Comparison of ENCODE assay signal across 8 cellular contexts in genomic region chr4:127479031-127479622, GRCh38.
A peak's percentile ranks its signal among the peaks of the same experiment; 100 is the strongest.
DNase-seq lines count a peak whose midpoint lies in the region; ATAC-seq and TF ChIP-seq lines count a peak whose summit lies in the region.

No MANE protein-coding gene starts in this region.

- no peaks in the 10 kb centered on the region for H3K36me3 Mint-ChIP-seq in endothelial cell (ENCODE audit: low read depth, unreplicated experiment)

- H3K27ac Mint-ChIP-seq in endothelial cell (ENCODE audit: unreplicated experiment): no peak overlapping the region

- TF ChIP-seq CTCF in endothelial cell (IDR thresholded peaks at IDR 0.05; ENCODE audit: unreplicated experiment) (peak; percentile 66), retinal pigment epithelial cell (conservative IDR thresholded peaks at IDR 0.05; ENCODE audit: low read depth, low read length) (peak; percentile 60)

- H3K4me3 ChIP-seq in retinal pigment epithelial cell (ENCODE audit: low read length): no peak overlapping the region

- peak; percentile 51 for ATAC-seq in GM18858 (IDR thresholded peaks at IDR 0.05; ENCODE audit: unreplicated experiment)
- ATAC-seq in GM18520 (IDR thresholded peaks at IDR 0.05; ENCODE audit: unreplicated experiment): no peak

- no peaks in the 10 kb centered on the region for H3K9me3 Mint-ChIP-seq in endothelial cell (ENCODE audit: unreplicated experiment)

- H3K27me3 Mint-ChIP-seq in endothelial cell (ENCODE audit: unreplicated experiment): no peaks in the 10 kb centered on the region

- DNase-seq in AG08395 (ENCODE audit: low spot score) (peak; percentile 19), NCI-H69 (lab: John Stamatoyannopoulos, UW) (peak; percentile 31), endothelial cell (ENCODE audit: low spot score) (no peak), retinal pigment epithelial cell (ENCODE audit: low read depth) (peak; percentile 17)
- no peak for DNase-seq in activated CD4-positive, alpha-beta T cell treated with anti-CD3 and anti-CD28 coated beads for 48 hours
- no peak for DNase-seq in stimulated activated CD4-positive, alpha-beta T cell treated with anti-CD3 and anti-CD28 coated beads, Interleukin-4, amount 100 ng/mL, for 4 hours

- H3K4me1 Mint-ChIP-seq in endothelial cell (ENCODE audit: unreplicated experiment): no peaks in the 10 kb centered on the region

- H3K4me3 Mint-ChIP-seq in endothelial cell (ENCODE audit: unreplicated experiment): no peak overlapping the region

Comparison
In these comparisons a context has a peak if more than half of its experiments do, and no peak if none do; other contexts are left out.
1. DNase-seq: peak in AG08395 (single experiment), NCI-H69 (single experiment) and retinal pigment epithelial cell (single experiment); none in endothelial cell (single experiment), activated CD4-positive, alpha-beta T cell treated with anti-CD3 and anti-CD28 coated beads for 48 hours (single experiment) and stimulated activated CD4-positive, alpha-beta T cell treated with anti-CD3 and anti-CD28 coated beads, Interleukin-4, amount 100 ng/mL, for 4 hours (0 of 2).